Comparison of ENCODE assay signal across 1 cellular context in genomic region chr20:31678389-31679356, GRCh38.
TF ChIP-seq lines count a peak whose summit lies in the region.

No MANE protein-coding gene starts in this region.

TF ChIP-seq in HEK293, 187 proteins besides CTCF, POLR2A, EP300 and RAD21 (continued from another document):
- TF ChIP-seq TSHZ1 (tag by site-specific recombination; IDR thresholded peaks at IDR 0.05; ENCODE audit: borderline replicate concordance) (no peak), ZNF473 (tag by site-specific recombination; IDR thresholded peaks at IDR 0.05) (no peak)
